In the genomic region with DNA sequence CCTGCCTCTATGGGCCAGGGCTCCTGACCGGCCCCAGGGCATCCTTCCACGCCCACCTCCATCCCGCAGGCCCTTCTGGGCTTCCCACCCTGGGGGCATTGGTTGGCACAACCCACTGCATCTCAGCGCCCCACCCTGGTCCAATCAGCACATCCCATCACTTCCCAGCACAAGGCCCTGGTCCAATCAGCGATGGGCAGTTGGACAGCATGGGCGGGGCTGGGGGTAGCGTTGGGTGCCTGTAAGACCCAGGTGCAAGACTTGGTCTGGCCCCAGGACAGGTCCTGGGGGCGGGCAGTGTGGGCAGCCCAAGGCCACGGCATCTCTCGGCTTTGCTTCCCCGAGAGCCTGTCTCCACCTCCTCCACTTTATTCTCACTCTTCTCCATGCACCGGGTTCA, we compare ENCODE assay signal across 24 cellular contexts.
DNase-seq lines count a peak whose midpoint lies in the region; ATAC-seq, FAIRE-seq and TF ChIP-seq lines count a peak whose summit lies in the region.
"Had no signal": no experiment of that assay in that cellular context is flagged by ENCODE, and none has a peak within 500 bp of the region (broad histone marks: within the 10 kb centered on the region; RNA-seq: fewer than 3 reads in every experiment).

No MANE protein-coding gene starts in this region.

- no peak for TF ChIP-seq CTCF in H1 (IDR thresholded peaks at IDR 0.05; ENCODE audit: control extremely low read depth in 1 of 3, insufficient read depth in 1 of 3, low read depth in 1 of 3, low read length in 3 of 3)

- ATAC-seq in GM21381 (IDR thresholded peaks at IDR 0.05; ENCODE audit: unreplicated experiment) (no peak), HG03342 (IDR thresholded peaks at IDR 0.05; ENCODE audit: unreplicated experiment) (no peak)
- ATAC-seq: A549, GM12878, HCT116 had no signal

- no peak overlapping the region for H2BK20ac ChIP-seq in H1 (ENCODE audit: low read length)

- no peak overlapping the region for H3K23ac ChIP-seq in H1 (ENCODE audit: insufficient read length)
- H3K23ac ChIP-seq in neuronal stem cell (ENCODE audit: low read depth, low read length, poor library complexity), result no peak overlapping the region

- no peaks in the 10 kb centered on the region for H3K9me3 ChIP-seq in H1 (ENCODE audit: insufficient read depth in 2 of 2, low read depth in 1 of 2, low read length in 1 of 2)
- peaks cover 0 to 2% of the 10 kb centered on the region in 2 donors for H3K9me3 ChIP-seq in neuronal stem cell (replicated peaks in 1 of 2; ENCODE audit: control insufficient read depth in 2 of 2, insufficient read depth in 1 of 2, low read depth in 1 of 2, low read length in 2 of 2)
- H3K9me3 ChIP-seq: A549, BE2C had no signal

- no peak overlapping the region for H3K27ac ChIP-seq in H1 (ENCODE audit: low read depth, low read length)
- no peak overlapping the region for H3K27ac ChIP-seq in neuronal stem cell (replicated peaks; ENCODE audit: low read length)
- H3K27ac ChIP-seq: A549; BLaER1 treated with 17β-estradiol and CSF1 and Interleukin-3, amounts not matched to agents 10 nM and 100 nM; GM23248 had no signal

- POLR2A ChIA-PET in H1 (lab: Charles Lee; ENCODE audit: partially characterized antibody), result no interaction called here

- H4K5ac ChIP-seq in H1 (ENCODE audit: insufficient read length, low read depth, low read length), result no peak overlapping the region

- no peaks in the 10 kb centered on the region for H4K20me1 ChIP-seq in H1 (replicated peaks in 1 of 2; ENCODE audit: control insufficient read depth in 1 of 2, insufficient read depth in 2 of 2, low read length in 2 of 2)
- H4K20me1 ChIP-seq: BLaER1 treated with 17β-estradiol and CSF1 and Interleukin-3, amounts not matched to agents 10 nM and 100 nM had no signal

- H2AK5ac ChIP-seq in H1 (ENCODE audit: low read depth, low read length), result no peak overlapping the region
- peak overlapping the region; percentile 81 for H2AK5ac ChIP-seq in neuronal stem cell (ENCODE audit: low read depth, low read length)

- no peaks in the 10 kb centered on the region; the same call in 1 of the 2 replicates for H3K79me1 ChIP-seq in H1 (ENCODE audit: low read depth, low read length)
- H3K79me1 ChIP-seq in neuronal stem cell (ENCODE audit: low read depth, low read length), result no peaks in the 10 kb centered on the region

- no peak for TF ChIP-seq POLR2A in H1 (IDR thresholded peaks at IDR 0.05; ENCODE audit: control extremely low read depth in 1 of 2, low read depth in 2 of 2, low read length in 2 of 2)

- H2BK12ac ChIP-seq in H1 (ENCODE audit: low read depth, low read length), result peak overlapping the region; percentile 27; the same call in 1 of the 2 replicates
- H2BK12ac ChIP-seq in neuronal stem cell (ENCODE audit: low read length), result no peak overlapping the region

- CTCF ChIA-PET in H1 (lab: Charles Lee; ENCODE audit: partially characterized antibody), result interaction anchor here (0.9 kb wide), 1 partner anchor 9 kb away, joined by 3 read pairs; no protein-coding TSS in a partner anchor

- no peak overlapping the region for H4K8ac ChIP-seq in H1 (ENCODE audit: extremely low read depth, insufficient read depth, low read length)
- H4K8ac ChIP-seq in neuronal stem cell (ENCODE audit: low read depth, low read length), result no peak overlapping the region

- H2BK5ac ChIP-seq in H1 (ENCODE audit: low read depth, low read length), result no peak overlapping the region
- H2BK5ac ChIP-seq in neuronal stem cell (ENCODE audit: low read length), result no peak overlapping the region

- H4K91ac ChIP-seq in H1 (replicated peaks; ENCODE audit: insufficient read length, low read length), result no peak overlapping the region
- no peak overlapping the region for H4K91ac ChIP-seq in neuronal stem cell (ENCODE audit: low read depth, low read length, poor library complexity)

- no peak overlapping the region for H3K56ac ChIP-seq in H1 (replicated peaks; ENCODE audit: insufficient read length, low read depth, low read length)

- H3K18ac ChIP-seq in H1 (ENCODE audit: extremely low read depth, low read length), result no peak overlapping the region
- H3K18ac ChIP-seq in neuronal stem cell (ENCODE audit: low read length), result no peak overlapping the region

- no peak overlapping the region for H3K9ac ChIP-seq in H1 (replicated peaks in 1 of 4; ENCODE audit: extremely low read depth in 1 of 4, low read depth in 3 of 4, low read length in 3 of 4)
- no peak overlapping the region for H3K9ac ChIP-seq in neuronal stem cell (ENCODE audit: low read depth, low read length, poor library complexity)
- H3K9ac ChIP-seq: BLaER1 treated with 17β-estradiol and CSF1 and Interleukin-3, amounts not matched to agents 10 nM and 100 nM; GM23248 had no signal

- no peak overlapping the region for H2AFZ ChIP-seq in H1 (ENCODE audit: low read length)
- no peak overlapping the region for H2AFZ ChIP-seq in neuronal stem cell (ENCODE audit: low read length)
- H2AFZ ChIP-seq: GM23248 had no signal

- H3K4ac ChIP-seq in H1 (replicated peaks; ENCODE audit: insufficient read length, low read depth, low read length) (no peak overlapping the region), neuronal stem cell (ENCODE audit: low read length) (no peak overlapping the region)

- H3K4me2 ChIP-seq in H1 (ENCODE audit: insufficient read depth in 1 of 2, low read depth in 2 of 2, low read length in 2 of 2) (peak overlapping the region in 1 of 2 experiments; percentile 23; a peak in 1 of 4 replicates), neuronal stem cell (ENCODE audit: insufficient read depth, low read length, poor library complexity, severe bottlenecking) (no peak overlapping the region)
- H3K4me2 ChIP-seq: A549; BLaER1 treated with 17β-estradiol and CSF1 and Interleukin-3, amounts not matched to agents 10 nM and 100 nM had no signal

- H3K36me3 ChIP-seq in H7 (replicated peaks; ENCODE audit: control insufficient read depth, insufficient read depth, low read length) (no peaks in the 10 kb centered on the region), H1 (ENCODE audit: control insufficient read depth in 2 of 4, insufficient read depth in 4 of 4, low read length in 3 of 4) (no peaks in the 10 kb centered on the region), neuronal stem cell (replicated peaks in 1 of 2; ENCODE audit: control insufficient read depth in 2 of 2, insufficient read depth in 2 of 2, low read length in 2 of 2) (no peaks in the 10 kb centered on the region)
- H3K36me3 ChIP-seq: BE2C; BLaER1 treated with 17β-estradiol and CSF1 and Interleukin-3, amounts not matched to agents 10 nM and 100 nM had no signal

- H3K79me2 ChIP-seq in H1 (ENCODE audit: control insufficient read depth in 1 of 2, insufficient read depth in 2 of 2, low read length in 2 of 2), result no peaks in the 10 kb centered on the region

- 78% methylated on average over 12 of the region's 12 CpGs; no CpG with 5 or more reads in 1 of the 2 experiments for WGBS in H1 (ENCODE audit: extremely low coverage in 1 of 2, insufficient coverage in 1 of 2, insufficient read length in 1 of 2, insufficient replicate concordance in 2 of 2, low coverage in 1 of 2, low lambda C conversion rate in 2 of 2, missing lambda C conversion rate in 1 of 2), 2 experiments
- WGBS in neuronal stem cell (ENCODE audit: extremely low coverage in 2 of 2, insufficient read length in 2 of 2, insufficient replicate concordance in 1 of 2), 2 donors, result no CpG with 5 or more reads among the region's 12 CpGs

- peaks cover 8 to 17% (median 12%) of the 10 kb centered on the region in 4 experiments for H3K4me1 ChIP-seq in H1 (replicated peaks in 1 of 4; ENCODE audit: control insufficient read depth in 3 of 4, insufficient read depth in 4 of 4, low read length in 3 of 4)
- no peaks in the 10 kb centered on the region for H3K4me1 ChIP-seq in neuronal stem cell (ENCODE audit: control insufficient read depth in 2 of 2, insufficient read depth in 1 of 2, low read depth in 1 of 2, low read length in 2 of 2)
- H3K4me1 ChIP-seq: A549, BE2C had no signal

- H3K14ac ChIP-seq in H1 (ENCODE audit: insufficient read length) (no peak overlapping the region), neuronal stem cell (ENCODE audit: low read length) (no peak overlapping the region)

- DNase-seq in H7 (peak; percentile 57), H1 (ENCODE audit: low read depth in 1 of 2, low spot score in 2 of 2) (no peak), neuronal stem cell (ENCODE audit: low spot score) (no peak), NCI-H2196 treated with DMSO at 0.1 percent for 48 hours (lab: John Stamatoyannopoulos, UW; ENCODE audit: unreplicated experiment) (no peak)
- DNase-seq: 8988T; ACHN; AML-193; BE2C; CD4-positive, alpha-beta T cell; CD8-positive, alpha-beta memory T cell; DMS 273 treated with DMSO at 0.1 percent for 48 hours; DMS79; EL; GDM1; GM23248 had no signal

- TF ChIP-seq RAD21 in H1 (IDR thresholded peaks at IDR 0.05 in 1 of 2, conservative IDR thresholded peaks at IDR 0.05 in 1 of 2; ENCODE audit: low read depth in 2 of 2, low read length in 2 of 2), result no peak

- H2BK15ac ChIP-seq in H1 (ENCODE audit: low read length), result no peak overlapping the region
- no peak overlapping the region for H2BK15ac ChIP-seq in neuronal stem cell (ENCODE audit: low read length)

- FAIRE-seq in H1 (lab: Jason Lieb, UNC), result no peak
- FAIRE-seq: A549, D721Med, GM12878, GM18507, H54 had no signal

- H2BK120ac ChIP-seq in H1 (replicated peaks; ENCODE audit: low read depth, low read length) (no peak overlapping the region), neuronal stem cell (ENCODE audit: low read depth, low read length) (no peak overlapping the region)

- H3K27me3 ChIP-seq in H7 (ENCODE audit: control insufficient read depth, insufficient read depth, low read length) (no peaks in the 10 kb centered on the region), H1 (replicated peaks in 1 of 4; ENCODE audit: control insufficient read depth in 3 of 4, extremely low read depth in 1 of 4, insufficient read depth in 3 of 4, low read length in 3 of 4) (no peaks in the 10 kb centered on the region), neuronal stem cell (ENCODE audit: control insufficient read depth in 3 of 3, insufficient read depth in 3 of 3, low read depth in 1 of 3, low read length in 3 of 3) (peaks cover 0 to 39% (median 3%) of the 10 kb centered on the region in 3 experiments)
- H3K27me3 ChIP-seq: BE2C had no signal

- no peak overlapping the region for H3K4me3 ChIP-seq in H7 (ENCODE audit: insufficient read depth, low read depth, low read length)
- no peak overlapping the region for H3K4me3 ChIP-seq in H1 (ENCODE audit: extremely low read depth in 1 of 4, insufficient read depth in 2 of 4, low read depth in 3 of 4, low read length in 4 of 4)
- H3K4me3 ChIP-seq in neuronal stem cell (ENCODE audit: low read length in 2 of 2), result no peak overlapping the region
- H3K4me3 ChIP-seq: A549; BLaER1 treated with 17β-estradiol and CSF1 and Interleukin-3, amounts not matched to agents 10 nM and 100 nM; GM12878; GM23248 had no signal

- TF ChIP-seq EP300 in H1 (IDR thresholded peaks at IDR 0.05; ENCODE audit: borderline replicate concordance in 1 of 2, low read depth in 2 of 2, low read length in 2 of 2), result no peak

- no peaks in the 10 kb centered on the region for H3K23me2 ChIP-seq in H1 (ENCODE audit: low read depth, low read length)

TF ChIP-seq in H1, 55 proteins besides CTCF, POLR2A, EP300 and RAD21 (continues in another document):
- TF ChIP-seq RBBP5 (IDR thresholded peaks at IDR 0.05; ENCODE audit: borderline replicate concordance, low read depth, low read length) (no peak), BRCA1 (IDR thresholded peaks at IDR 0.05; ENCODE audit: low read depth, low read length) (no peak), FOSL1 (IDR thresholded peaks at IDR 0.05; ENCODE audit: insufficient read depth, low read depth, low read length) (no peak), YY1 (IDR thresholded peaks at IDR 0.05; ENCODE audit: low read depth, low read length) (no peak)
